ENCODE assay signal across 1 cellular context in the genomic region with DNA sequence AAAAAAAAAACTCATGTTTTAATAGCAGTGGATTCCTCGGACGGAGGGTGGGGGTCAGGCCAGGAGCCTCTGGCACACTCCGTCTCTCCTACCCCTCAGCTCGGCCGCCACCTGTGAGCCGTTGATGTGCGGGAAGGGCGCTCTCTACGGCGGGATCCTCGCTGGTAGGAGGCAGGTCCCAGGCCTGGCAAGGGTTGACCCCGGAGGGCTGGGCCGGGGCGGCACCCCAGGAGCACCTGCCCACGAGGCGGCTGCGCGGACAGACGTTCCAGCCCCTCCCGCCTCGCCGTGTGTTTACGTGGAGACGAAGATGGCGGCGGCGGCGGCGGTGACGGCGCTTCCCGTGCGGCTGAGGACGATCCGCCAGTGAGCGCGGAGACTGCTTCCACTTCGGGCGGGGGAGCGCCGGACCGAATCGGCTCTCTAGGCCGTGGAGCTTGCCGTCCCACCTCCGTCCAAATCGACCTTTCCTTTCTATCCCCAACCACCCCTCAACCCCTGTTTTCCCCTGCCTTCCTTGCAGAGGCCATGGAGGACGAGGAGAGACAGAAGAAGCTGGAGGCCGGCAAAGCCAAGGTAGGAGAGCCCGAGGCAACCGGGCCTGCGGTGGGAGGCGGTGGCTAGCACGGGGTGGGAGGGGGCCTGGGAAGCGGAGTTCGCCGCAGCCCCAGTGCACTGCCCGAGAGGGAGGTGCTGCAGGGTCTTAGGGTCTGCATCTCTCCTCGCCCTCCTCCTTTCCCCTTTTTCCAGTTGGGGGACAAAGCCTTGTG.
A peak's percentile ranks its signal among the peaks of the same experiment; 100 is the strongest.
TF ChIP-seq lines count a peak whose summit lies in the region.

A gene (plus strand): TSS at position 291 of the 770 bp plus-strand sequence. CDS start 238 bp downstream, at position 529.

TF ChIP-seq in HepG2, 621 proteins besides CTCF, POLR2A, EP300 and RAD21 (continued from another document and continues in another):
- TF ChIP-seq, protein P1, sequence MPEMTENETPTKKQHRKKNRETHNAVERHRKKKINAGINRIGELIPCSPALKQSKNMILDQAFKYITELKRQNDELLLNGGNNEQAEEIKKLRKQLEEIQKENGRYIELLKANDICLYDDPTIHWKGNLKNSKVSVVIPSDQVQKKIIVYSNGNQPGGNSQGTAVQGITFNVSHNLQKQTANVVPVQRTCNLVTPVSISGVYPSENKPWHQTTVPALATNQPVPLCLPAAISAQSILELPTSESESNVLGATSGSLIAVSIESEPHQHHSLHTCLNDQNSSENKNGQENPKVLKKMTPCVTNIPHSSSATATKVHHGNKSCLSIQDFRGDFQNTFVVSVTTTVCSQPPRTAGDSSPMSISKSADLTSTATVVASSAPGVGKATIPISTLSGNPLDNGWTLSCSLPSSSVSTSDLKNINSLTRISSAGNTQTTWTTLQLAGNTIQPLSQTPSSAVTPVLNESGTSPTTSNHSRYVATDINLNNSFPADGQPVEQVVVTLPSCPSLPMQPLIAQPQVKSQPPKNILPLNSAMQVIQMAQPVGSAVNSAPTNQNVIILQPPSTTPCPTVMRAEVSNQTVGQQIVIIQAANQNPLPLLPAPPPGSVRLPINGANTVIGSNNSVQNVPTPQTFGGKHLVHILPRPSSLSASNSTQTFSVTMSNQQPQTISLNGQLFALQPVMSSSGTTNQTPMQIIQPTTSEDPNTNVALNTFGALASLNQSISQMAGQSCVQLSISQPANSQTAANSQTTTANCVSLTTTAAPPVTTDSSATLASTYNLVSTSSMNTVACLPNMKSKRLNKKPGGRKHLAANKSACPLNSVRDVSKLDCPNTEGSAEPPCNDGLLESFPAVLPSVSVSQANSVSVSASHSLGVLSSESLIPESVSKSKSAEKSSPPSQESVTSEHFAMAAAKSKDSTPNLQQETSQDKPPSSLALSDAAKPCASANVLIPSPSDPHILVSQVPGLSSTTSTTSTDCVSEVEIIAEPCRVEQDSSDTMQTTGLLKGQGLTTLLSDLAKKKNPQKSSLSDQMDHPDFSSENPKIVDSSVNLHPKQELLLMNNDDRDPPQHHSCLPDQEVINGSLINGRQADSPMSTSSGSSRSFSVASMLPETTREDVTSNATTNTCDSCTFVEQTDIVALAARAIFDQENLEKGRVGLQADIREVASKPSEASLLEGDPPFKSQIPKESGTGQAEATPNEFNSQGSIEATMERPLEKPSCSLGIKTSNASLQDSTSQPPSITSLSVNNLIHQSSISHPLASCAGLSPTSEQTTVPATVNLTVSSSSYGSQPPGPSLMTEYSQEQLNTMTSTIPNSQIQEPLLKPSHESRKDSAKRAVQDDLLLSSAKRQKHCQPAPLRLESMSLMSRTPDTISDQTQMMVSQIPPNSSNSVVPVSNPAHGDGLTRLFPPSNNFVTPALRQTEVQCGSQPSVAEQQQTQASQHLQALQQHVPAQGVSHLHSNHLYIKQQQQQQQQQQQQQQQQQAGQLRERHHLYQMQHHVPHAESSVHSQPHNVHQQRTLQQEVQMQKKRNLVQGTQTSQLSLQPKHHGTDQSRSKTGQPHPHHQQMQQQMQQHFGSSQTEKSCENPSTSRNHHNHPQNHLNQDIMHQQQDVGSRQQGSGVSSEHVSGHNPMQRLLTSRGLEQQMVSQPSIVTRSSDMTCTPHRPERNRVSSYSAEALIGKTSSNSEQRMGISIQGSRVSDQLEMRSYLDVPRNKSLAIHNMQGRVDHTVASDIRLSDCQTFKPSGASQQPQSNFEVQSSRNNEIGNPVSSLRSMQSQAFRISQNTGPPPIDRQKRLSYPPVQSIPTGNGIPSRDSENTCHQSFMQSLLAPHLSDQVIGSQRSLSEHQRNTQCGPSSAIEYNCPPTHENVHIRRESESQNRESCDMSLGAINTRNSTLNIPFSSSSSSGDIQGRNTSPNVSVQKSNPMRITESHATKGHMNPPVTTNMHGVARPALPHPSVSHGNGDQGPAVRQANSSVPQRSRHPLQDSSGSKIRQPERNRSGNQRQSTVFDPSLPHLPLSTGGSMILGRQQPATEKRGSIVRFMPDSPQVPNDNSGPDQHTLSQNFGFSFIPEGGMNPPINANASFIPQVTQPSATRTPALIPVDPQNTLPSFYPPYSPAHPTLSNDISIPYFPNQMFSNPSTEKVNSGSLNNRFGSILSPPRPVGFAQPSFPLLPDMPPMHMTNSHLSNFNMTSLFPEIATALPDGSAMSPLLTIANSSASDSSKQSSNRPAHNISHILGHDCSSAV (CRISPR knock-in tag; IDR thresholded peaks at IDR 0.05; ENCODE audit: borderline replicate concordance): no peak
- peak; percentile 54; the same call in 1 of the 2 replicates for TF ChIP-seq ZNF501 (CRISPR knock-in tag; IDR thresholded peaks at IDR 0.05)
- TF ChIP-seq ZNF432 (CRISPR knock-in tag; IDR thresholded peaks at IDR 0.05; ENCODE audit: borderline replicate concordance): no peak
- TF ChIP-seq ZFY (CRISPR knock-in tag; IDR thresholded peaks at IDR 0.05): peak; percentile 87
- peak; percentile 95 for TF ChIP-seq ZNF556 (CRISPR knock-in tag; IDR thresholded peaks at IDR 0.05; ENCODE audit: borderline replicate concordance)
- TF ChIP-seq YEATS2 (CRISPR knock-in tag; IDR thresholded peaks at IDR 0.05; ENCODE audit: borderline replicate concordance): peak; percentile 42; the same call in 1 of the 2 replicates
- TF ChIP-seq SRSF4 (IDR thresholded peaks at IDR 0.05; ENCODE audit: low read depth, low read length, poor library complexity, severe bottlenecking): no peak
- no peak for TF ChIP-seq ARNTL (CRISPR knock-in tag; IDR thresholded peaks at IDR 0.05)
- no peak for TF ChIP-seq U2AF2 (IDR thresholded peaks at IDR 0.05; ENCODE audit: low read depth, low read length)
- peak; percentile 53 for TF ChIP-seq RXRB (CRISPR knock-in tag; IDR thresholded peaks at IDR 0.05; ENCODE audit: borderline replicate concordance)
- TF ChIP-seq ZMYM4 (CRISPR knock-in tag; IDR thresholded peaks at IDR 0.05): peak; percentile 86; the same call in 1 of the 2 replicates
- TF ChIP-seq ZNF672 (CRISPR knock-in tag; IDR thresholded peaks at IDR 0.05): no peak
- 0 out of 2 replicates have a peak, but pooled peaks have one; percentile 76 for TF ChIP-seq ZFP36L2 (CRISPR knock-in tag; IDR thresholded peaks at IDR 0.05)
- TF ChIP-seq TBX3 (IDR thresholded peaks at IDR 0.05; ENCODE audit: borderline replicate concordance): no peak
- TF ChIP-seq ZNF670 (CRISPR knock-in tag; IDR thresholded peaks at IDR 0.05; ENCODE audit: borderline replicate concordance): no peak; the same call in none of the 2 replicates
- TF ChIP-seq NFIB (CRISPR knock-in tag; IDR thresholded peaks at IDR 0.05; ENCODE audit: borderline replicate concordance): no peak
- no peak for TF ChIP-seq HNRNPH1 (optimal IDR thresholded peaks at IDR 0.05; ENCODE audit: low read depth, low read length)
- TF ChIP-seq, protein P2, sequence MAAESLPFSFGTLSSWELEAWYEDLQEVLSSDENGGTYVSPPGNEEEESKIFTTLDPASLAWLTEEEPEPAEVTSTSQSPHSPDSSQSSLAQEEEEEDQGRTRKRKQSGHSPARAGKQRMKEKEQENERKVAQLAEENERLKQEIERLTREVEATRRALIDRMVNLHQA (CRISPR knock-in tag; IDR thresholded peaks at IDR 0.05): no peak
- no peak for TF ChIP-seq IRX3 (CRISPR knock-in tag; IDR thresholded peaks at IDR 0.05; ENCODE audit: borderline replicate concordance, low read depth)
- TF ChIP-seq, protein P3, sequence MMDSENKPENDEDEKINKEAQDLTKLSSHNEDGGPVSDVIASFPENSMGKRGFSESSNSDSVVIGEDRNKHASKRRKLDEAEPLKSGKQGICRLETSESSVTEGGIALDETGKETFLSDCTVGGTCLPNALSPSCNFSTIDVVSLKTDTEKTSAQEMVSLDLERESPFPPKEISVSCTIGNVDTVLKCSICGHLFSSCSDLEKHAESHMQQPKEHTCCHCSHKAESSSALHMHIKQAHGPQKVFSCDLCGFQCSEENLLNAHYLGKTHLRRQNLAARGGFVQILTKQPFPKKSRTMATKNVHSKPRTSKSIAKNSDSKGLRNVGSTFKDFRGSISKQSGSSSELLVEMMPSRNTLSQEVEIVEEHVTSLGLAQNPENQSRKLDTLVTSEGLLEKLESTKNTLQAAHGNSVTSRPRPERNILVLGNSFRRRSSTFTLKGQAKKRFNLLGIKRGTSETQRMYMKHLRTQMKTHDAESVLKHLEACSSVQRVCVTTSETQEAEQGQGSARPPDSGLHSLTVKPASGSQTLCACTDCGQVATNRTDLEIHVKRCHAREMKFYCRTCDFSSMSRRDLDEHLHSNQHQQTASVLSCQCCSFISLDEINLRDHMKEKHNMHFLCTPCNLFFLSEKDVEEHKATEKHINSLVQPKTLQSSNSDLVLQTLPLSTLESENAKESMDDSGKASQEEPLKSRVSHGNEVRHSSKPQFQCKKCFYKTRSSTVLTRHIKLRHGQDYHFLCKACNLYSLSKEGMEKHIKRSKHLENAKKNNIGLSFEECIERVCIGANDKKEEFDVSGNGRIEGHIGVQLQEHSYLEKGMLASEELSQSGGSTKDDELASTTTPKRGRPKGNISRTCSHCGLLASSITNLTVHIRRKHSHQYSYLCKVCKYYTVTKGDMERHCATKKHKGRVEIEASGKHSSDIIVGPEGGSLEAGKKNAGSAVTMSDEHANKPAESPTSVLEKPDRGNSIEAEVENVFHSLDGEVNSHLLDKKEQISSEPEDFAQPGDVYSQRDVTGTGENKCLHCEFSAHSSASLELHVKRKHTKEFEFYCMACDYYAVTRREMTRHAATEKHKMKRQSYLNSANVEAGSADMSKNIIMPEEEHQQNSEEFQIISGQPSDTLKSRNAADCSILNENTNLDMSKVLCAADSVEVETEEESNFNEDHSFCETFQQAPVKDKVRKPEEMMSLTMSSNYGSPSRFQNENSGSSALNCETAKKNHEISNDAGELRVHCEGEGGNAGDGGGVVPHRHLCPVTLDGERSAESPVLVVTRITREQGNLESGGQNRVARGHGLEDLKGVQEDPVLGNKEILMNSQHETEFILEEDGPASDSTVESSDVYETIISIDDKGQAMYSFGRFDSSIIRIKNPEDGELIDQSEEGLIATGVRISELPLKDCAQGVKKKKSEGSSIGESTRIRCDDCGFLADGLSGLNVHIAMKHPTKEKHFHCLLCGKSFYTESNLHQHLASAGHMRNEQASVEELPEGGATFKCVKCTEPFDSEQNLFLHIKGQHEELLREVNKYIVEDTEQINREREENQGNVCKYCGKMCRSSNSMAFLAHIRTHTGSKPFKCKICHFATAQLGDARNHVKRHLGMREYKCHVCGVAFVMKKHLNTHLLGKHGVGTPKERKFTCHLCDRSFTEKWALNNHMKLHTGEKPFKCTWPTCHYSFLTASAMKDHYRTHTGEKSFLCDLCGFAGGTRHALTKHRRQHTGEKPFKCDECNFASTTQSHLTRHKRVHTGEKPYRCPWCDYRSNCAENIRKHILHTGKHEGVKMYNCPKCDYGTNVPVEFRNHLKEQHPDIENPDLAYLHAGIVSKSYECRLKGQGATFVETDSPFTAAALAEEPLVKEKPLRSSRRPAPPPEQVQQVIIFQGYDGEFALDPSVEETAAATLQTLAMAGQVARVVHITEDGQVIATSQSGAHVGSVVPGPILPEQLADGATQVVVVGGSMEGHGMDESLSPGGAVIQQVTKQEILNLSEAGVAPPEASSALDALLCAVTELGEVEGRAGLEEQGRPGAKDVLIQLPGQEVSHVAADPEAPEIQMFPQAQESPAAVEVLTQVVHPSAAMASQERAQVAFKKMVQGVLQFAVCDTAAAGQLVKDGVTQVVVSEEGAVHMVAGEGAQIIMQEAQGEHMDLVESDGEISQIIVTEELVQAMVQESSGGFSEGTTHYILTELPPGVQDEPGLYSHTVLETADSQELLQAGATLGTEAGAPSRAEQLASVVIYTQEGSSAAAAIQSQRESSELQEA (CRISPR knock-in tag; IDR thresholded peaks at IDR 0.05; ENCODE audit: not compliant biosample characterization): peak; percentile 75
- TF ChIP-seq, protein P4, sequence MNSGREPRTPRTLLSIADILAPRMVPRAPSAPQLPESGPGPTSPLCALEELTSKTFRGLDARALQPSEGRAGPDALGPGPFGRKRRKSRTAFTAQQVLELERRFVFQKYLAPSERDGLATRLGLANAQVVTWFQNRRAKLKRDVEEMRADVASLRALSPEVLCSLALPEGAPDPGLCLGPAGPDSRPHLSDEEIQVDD (CRISPR knock-in tag; IDR thresholded peaks at IDR 0.05; ENCODE audit: borderline replicate concordance): no peak
- TF ChIP-seq STAG1 (CRISPR knock-in tag; IDR thresholded peaks at IDR 0.05): no peak
- no peak for TF ChIP-seq SP2 (CRISPR knock-in tag; IDR thresholded peaks at IDR 0.05)
- no peak; the same call in 1 of the 2 replicates for TF ChIP-seq MZF1 (CRISPR knock-in tag; IDR thresholded peaks at IDR 0.05; ENCODE audit: borderline replicate concordance)
- no peak for TF ChIP-seq ZNF703 (CRISPR knock-in tag; IDR thresholded peaks at IDR 0.05; ENCODE audit: borderline replicate concordance)
- TF ChIP-seq ZBTB1 (CRISPR knock-in tag; IDR thresholded peaks at IDR 0.05; ENCODE audit: borderline replicate concordance): no peak
- TF ChIP-seq PRMT3 (CRISPR knock-in tag; IDR thresholded peaks at IDR 0.05; ENCODE audit: borderline replicate concordance, low read depth): no peak
- peak; percentile 83 for TF ChIP-seq ZFP82 (CRISPR knock-in tag; IDR thresholded peaks at IDR 0.05; ENCODE audit: borderline replicate concordance)
- TF ChIP-seq, protein P5, sequence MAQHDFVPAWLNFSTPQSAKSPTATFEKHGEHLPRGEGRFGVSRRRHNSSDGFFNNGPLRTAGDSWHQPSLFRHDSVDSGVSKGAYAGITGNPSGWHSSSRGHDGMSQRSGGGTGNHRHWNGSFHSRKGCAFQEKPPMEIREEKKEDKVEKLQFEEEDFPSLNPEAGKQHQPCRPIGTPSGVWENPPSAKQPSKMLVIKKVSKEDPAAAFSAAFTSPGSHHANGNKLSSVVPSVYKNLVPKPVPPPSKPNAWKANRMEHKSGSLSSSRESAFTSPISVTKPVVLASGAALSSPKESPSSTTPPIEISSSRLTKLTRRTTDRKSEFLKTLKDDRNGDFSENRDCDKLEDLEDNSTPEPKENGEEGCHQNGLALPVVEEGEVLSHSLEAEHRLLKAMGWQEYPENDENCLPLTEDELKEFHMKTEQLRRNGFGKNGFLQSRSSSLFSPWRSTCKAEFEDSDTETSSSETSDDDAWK (CRISPR knock-in tag; IDR thresholded peaks at IDR 0.05): no peak
- no peak for TF ChIP-seq ZNF382 (CRISPR knock-in tag; IDR thresholded peaks at IDR 0.05; ENCODE audit: borderline replicate concordance)
- TF ChIP-seq, protein P6, sequence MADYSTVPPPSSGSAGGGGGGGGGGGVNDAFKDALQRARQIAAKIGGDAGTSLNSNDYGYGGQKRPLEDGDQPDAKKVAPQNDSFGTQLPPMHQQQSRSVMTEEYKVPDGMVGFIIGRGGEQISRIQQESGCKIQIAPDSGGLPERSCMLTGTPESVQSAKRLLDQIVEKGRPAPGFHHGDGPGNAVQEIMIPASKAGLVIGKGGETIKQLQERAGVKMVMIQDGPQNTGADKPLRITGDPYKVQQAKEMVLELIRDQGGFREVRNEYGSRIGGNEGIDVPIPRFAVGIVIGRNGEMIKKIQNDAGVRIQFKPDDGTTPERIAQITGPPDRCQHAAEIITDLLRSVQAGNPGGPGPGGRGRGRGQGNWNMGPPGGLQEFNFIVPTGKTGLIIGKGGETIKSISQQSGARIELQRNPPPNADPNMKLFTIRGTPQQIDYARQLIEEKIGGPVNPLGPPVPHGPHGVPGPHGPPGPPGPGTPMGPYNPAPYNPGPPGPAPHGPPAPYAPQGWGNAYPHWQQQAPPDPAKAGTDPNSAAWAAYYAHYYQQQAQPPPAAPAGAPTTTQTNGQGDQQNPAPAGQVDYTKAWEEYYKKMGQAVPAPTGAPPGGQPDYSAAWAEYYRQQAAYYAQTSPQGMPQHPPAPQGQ (CRISPR knock-in tag; IDR thresholded peaks at IDR 0.05; ENCODE audit: borderline replicate concordance): no peak
- no peak for TF ChIP-seq NFYB (CRISPR knock-in tag; IDR thresholded peaks at IDR 0.05)
- TF ChIP-seq, protein P7, sequence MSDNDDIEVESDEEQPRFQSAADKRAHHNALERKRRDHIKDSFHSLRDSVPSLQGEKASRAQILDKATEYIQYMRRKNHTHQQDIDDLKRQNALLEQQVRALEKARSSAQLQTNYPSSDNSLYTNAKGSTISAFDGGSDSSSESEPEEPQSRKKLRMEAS (IDR thresholded peaks at IDR 0.05): peak; percentile 92
